ENCODE assay signal across 31 cellular contexts in genomic region chr5:78837836-78838235, GRCh38.
"Had no signal": no experiment of that assay in that cellular context is flagged by ENCODE, and none has a peak within 500 bp of the region (broad histone marks: within the 10 kb centered on the region; RNA-seq: fewer than 3 reads in every experiment).

No MANE protein-coding gene starts in this region.

- DNase-seq: activated B cell treated with CpG ODN at 0.5 μM for 24 hours; activated CD4-positive, alpha-beta T cell treated with anti-CD3 and anti-CD28 coated beads for 48 hours; activated CD4-positive, alpha-beta T cell treated with anti-CD3 and anti-CD28 coated beads, Interleukin-2, amount 50 U/mL, for 1 hour; activated CD4-positive, alpha-beta T cell treated with anti-CD3 and anti-CD28 coated beads, Interleukin-2, amount 50 U/mL, for 48 hours; activated CD8-positive, alpha-beta memory T cell treated with anti-CD3 and anti-CD28 coated beads, Interleukin-2, amount 10 ng/mL, durations not matched to agents 7 days and 5 days; activated CD8-positive, alpha-beta memory T cell treated with anti-CD3 and anti-CD28 coated beads, Interleukin-2, amount 50 U/mL, for 4 hours; activated CD8-positive, alpha-beta T cell treated with anti-CD3 and anti-CD28 coated beads for 36 hours; activated effector memory CD4-positive, alpha-beta T cell treated with anti-CD3 and anti-CD28 coated beads, Interleukin-2, amount 50 U/mL, for 16 hours; activated naive CD4-positive, alpha-beta T cell treated with anti-CD3 and anti-CD28 coated beads for 36 hours; activated naive CD8-positive, alpha-beta T cell treated with anti-CD3 and anti-CD28 coated beads for 36 hours; activated naive CD8-positive, alpha-beta T cell treated with anti-CD3 and anti-CD28 coated beads, Interleukin-2, amount 50 U/mL, for 24 hours; activated T-cell treated with anti-CD3 and anti-CD28 coated beads, Interleukin-2, amount 50 U/mL, for 1 hour; activated T-cell treated with anti-CD3 and anti-CD28 coated beads, Interleukin-2, amount 50 U/mL, for 48 hours; adrenal gland; amygdala; aorta; body of pancreas; central memory CD4-positive, alpha-beta T cell; cerebellar nuclear complex; colonic mucosa; effector CD8-positive, alpha-beta T cell; esophagus squamous epithelium; foreskin melanocyte; head of caudate nucleus; T-helper 2 cell; WERI-Rb-1 had no signal

- H3K27ac Mint-ChIP-seq: activated B cell treated with CpG ODN at 0.5 μM for 24 hours; activated CD8-positive, alpha-beta memory T cell treated with anti-CD3 and anti-CD28 coated beads, Interleukin-2, amount 10 ng/mL, durations not matched to agents 7 days and 5 days; activated CD8-positive, alpha-beta T cell treated with anti-CD3 and anti-CD28 coated beads for 36 hours; activated naive CD4-positive, alpha-beta T cell treated with anti-CD3 and anti-CD28 coated beads for 36 hours; activated naive CD4-positive, alpha-beta T cell treated with anti-CD3 and anti-CD28 coated beads, Interleukin-2, amount 50 U/mL, for 24 hours; activated naive CD8-positive, alpha-beta T cell treated with anti-CD3 and anti-CD28 coated beads for 36 hours; activated naive CD8-positive, alpha-beta T cell treated with anti-CD3 and anti-CD28 coated beads, Interleukin-2, amount 50 U/mL, for 24 hours; activated T-helper 1 cell treated with anti-CD3 and anti-CD28 coated beads, Interleukin-12 subunit alpha, Interleukin-12 subunit beta, Interleukin-2, Interleukin-4 antibody, amounts not matched to agents 30 ng/mL and 10 ng/mL and 1 ng/mL, durations not matched to agents 14 hours and 24 hours and 36 hours; activated T-helper 2 cell treated with anti-CD3 and anti-CD28 coated beads, Interferon-gamma antibody, Interleukin-2, Interleukin-4, amounts not matched to agents 10 μg/mL and 5 μg/mL and 100 μg/mL, durations not matched to agents 14 hours and 24 hours and 36 hours had no signal

- H3K4me3 Mint-ChIP-seq: activated B cell treated with CpG ODN at 0.5 μM for 24 hours; activated CD8-positive, alpha-beta memory T cell treated with anti-CD3 and anti-CD28 coated beads, Interleukin-2, amount 10 ng/mL, durations not matched to agents 7 days and 5 days; activated CD8-positive, alpha-beta T cell treated with anti-CD3 and anti-CD28 coated beads for 36 hours; activated naive CD4-positive, alpha-beta T cell treated with anti-CD3 and anti-CD28 coated beads for 36 hours; activated naive CD4-positive, alpha-beta T cell treated with anti-CD3 and anti-CD28 coated beads, Interleukin-2, amount 50 U/mL, for 24 hours; activated naive CD8-positive, alpha-beta T cell treated with anti-CD3 and anti-CD28 coated beads for 36 hours; activated naive CD8-positive, alpha-beta T cell treated with anti-CD3 and anti-CD28 coated beads, Interleukin-2, amount 50 U/mL, for 24 hours; activated T-helper 1 cell treated with anti-CD3 and anti-CD28 coated beads, Interleukin-12 subunit alpha, Interleukin-12 subunit beta, Interleukin-2, Interleukin-4 antibody, amounts not matched to agents 30 ng/mL and 10 ng/mL and 1 ng/mL, durations not matched to agents 14 hours and 24 hours and 36 hours had no signal

- H3K4me1 Mint-ChIP-seq: activated B cell treated with CpG ODN at 0.5 μM for 24 hours; activated CD8-positive, alpha-beta memory T cell treated with anti-CD3 and anti-CD28 coated beads, Interleukin-2, amount 10 ng/mL, durations not matched to agents 7 days and 5 days; activated naive CD4-positive, alpha-beta T cell treated with anti-CD3 and anti-CD28 coated beads, Interleukin-2, amount 50 U/mL, for 24 hours; activated naive CD8-positive, alpha-beta T cell treated with anti-CD3 and anti-CD28 coated beads for 36 hours; activated naive CD8-positive, alpha-beta T cell treated with anti-CD3 and anti-CD28 coated beads, Interleukin-2, amount 50 U/mL, for 24 hours had no signal

- H3K9me3 Mint-ChIP-seq: activated B cell treated with CpG ODN at 0.5 μM for 24 hours; activated CD8-positive, alpha-beta T cell treated with anti-CD3 and anti-CD28 coated beads for 36 hours; activated naive CD4-positive, alpha-beta T cell treated with anti-CD3 and anti-CD28 coated beads for 36 hours; activated naive CD4-positive, alpha-beta T cell treated with anti-CD3 and anti-CD28 coated beads, Interleukin-2, amount 50 U/mL, for 24 hours; activated naive CD8-positive, alpha-beta T cell treated with anti-CD3 and anti-CD28 coated beads for 36 hours; activated naive CD8-positive, alpha-beta T cell treated with anti-CD3 and anti-CD28 coated beads, Interleukin-2, amount 50 U/mL, for 24 hours; activated T-helper 1 cell treated with anti-CD3 and anti-CD28 coated beads, Interleukin-12 subunit alpha, Interleukin-12 subunit beta, Interleukin-2, Interleukin-4 antibody, amounts not matched to agents 30 ng/mL and 10 ng/mL and 1 ng/mL, durations not matched to agents 14 hours and 24 hours and 36 hours; activated T-helper 2 cell treated with anti-CD3 and anti-CD28 coated beads, Interferon-gamma antibody, Interleukin-2, Interleukin-4, amounts not matched to agents 10 μg/mL and 5 μg/mL and 100 μg/mL, durations not matched to agents 14 hours and 24 hours and 36 hours had no signal

- H3K27me3 Mint-ChIP-seq: activated B cell treated with CpG ODN at 0.5 μM for 24 hours; activated CD8-positive, alpha-beta memory T cell treated with anti-CD3 and anti-CD28 coated beads, Interleukin-2, amount 10 ng/mL, durations not matched to agents 7 days and 5 days; activated CD8-positive, alpha-beta T cell treated with anti-CD3 and anti-CD28 coated beads for 36 hours; activated naive CD4-positive, alpha-beta T cell treated with anti-CD3 and anti-CD28 coated beads, Interleukin-2, amount 50 U/mL, for 24 hours; activated naive CD8-positive, alpha-beta T cell treated with anti-CD3 and anti-CD28 coated beads for 36 hours; activated naive CD8-positive, alpha-beta T cell treated with anti-CD3 and anti-CD28 coated beads, Interleukin-2, amount 50 U/mL, for 24 hours had no signal

- ATAC-seq: activated CD4-positive, CD25-positive, alpha-beta regulatory T cell treated with anti-CD3 and anti-CD28 coated beads, Interleukin-2, amount 50 U/mL, for 24 hours; activated CD8-positive, alpha-beta memory T cell treated with anti-CD3 and anti-CD28 coated beads, Interleukin-2, amount 10 ng/mL, durations not matched to agents 7 days and 5 days; activated CD8-positive, alpha-beta T cell treated with anti-CD3 and anti-CD28 coated beads for 36 hours; activated naive CD8-positive, alpha-beta T cell treated with anti-CD3 and anti-CD28 coated beads, Interleukin-2, amount 50 U/mL, for 24 hours; body of pancreas; gastroesophageal sphincter had no signal
